In the genomic region with DNA sequence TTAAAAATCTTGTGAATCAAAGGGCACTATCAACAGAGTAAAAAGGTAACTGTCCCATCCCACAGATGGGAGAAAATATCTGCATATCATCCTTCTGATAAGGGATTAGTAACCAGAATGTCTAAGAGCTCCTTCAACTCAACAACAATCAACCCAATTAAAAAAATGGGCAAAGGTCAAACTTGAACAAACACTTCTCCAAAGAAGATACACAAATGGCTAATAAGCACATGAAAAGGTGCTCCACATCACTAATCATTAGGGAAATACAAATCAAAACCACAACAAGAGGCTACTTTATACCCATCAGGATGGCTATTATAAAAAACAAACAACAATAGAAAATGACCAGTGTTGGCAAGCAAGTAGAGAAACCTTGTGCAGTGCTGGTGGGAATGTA, we compare ENCODE assay signal across 17 cellular contexts.
"Had no signal": no experiment of that assay in that cellular context is flagged by ENCODE, and none has a peak within 500 bp of the region (broad histone marks: within the 10 kb centered on the region; RNA-seq: fewer than 3 reads in every experiment).

No MANE protein-coding gene starts in this region.

- H3K4me3 ChIP-seq: gastrocnemius medialis, heart left ventricle, tibial nerve, uterus had no signal

- ATAC-seq: activated CD8-positive, alpha-beta T cell treated with anti-CD3 and anti-CD28 coated beads for 36 hours; esophagus mucosa; gastrocnemius medialis; heart left ventricle; left ventricle myocardium superior; stimulated activated naive CD8-positive, alpha-beta T cell treated with anti-CD3 and anti-CD28 coated beads, Interleukin-15, Interleukin-2, amounts not matched to agents 100 U/mL and 50 U/mL, for 24 hours had no signal

- H3K36me3 ChIP-seq: uterus had no signal

- H3K27ac ChIP-seq: heart left ventricle, tibial nerve, uterus had no signal

- H3K4me1 ChIP-seq: gastrocnemius medialis, uterus had no signal

- DNase-seq: activated CD4-positive, alpha-beta T cell treated with anti-CD3 and anti-CD28 coated beads, Interleukin-2, amount 10 ng/mL, durations not matched to agents 24 days and 14 days; activated CD8-positive, alpha-beta T cell treated with anti-CD3 and anti-CD28 coated beads for 36 hours; activated naive CD4-positive, alpha-beta T cell treated with anti-CD3 and anti-CD28 coated beads for 36 hours; activated T-cell treated with anti-CD3 and anti-CD28 coated beads, Interleukin-2, amount 50 U/mL, for 1 hour; anterior cingulate cortex; cortex of kidney; effector CD4-positive, alpha-beta T cell; gastrocnemius medialis; heart left ventricle; immature natural killer cell; kidney glomerular epithelial cell; left ventricle myocardium superior; occipital lobe; stimulated activated naive CD8-positive, alpha-beta T cell treated with anti-CD3 and anti-CD28 coated beads, Interleukin-15, Interleukin-2, amounts not matched to agents 100 U/mL and 50 U/mL, for 24 hours; uterus had no signal

- H3K9me3 ChIP-seq: gastrocnemius medialis, heart left ventricle, tibial nerve, uterus had no signal

- H3K27me3 ChIP-seq: gastrocnemius medialis, heart left ventricle, tibial nerve, uterus had no signal
